8 cellular contexts compared by ENCODE assay signal in the genomic region with DNA sequence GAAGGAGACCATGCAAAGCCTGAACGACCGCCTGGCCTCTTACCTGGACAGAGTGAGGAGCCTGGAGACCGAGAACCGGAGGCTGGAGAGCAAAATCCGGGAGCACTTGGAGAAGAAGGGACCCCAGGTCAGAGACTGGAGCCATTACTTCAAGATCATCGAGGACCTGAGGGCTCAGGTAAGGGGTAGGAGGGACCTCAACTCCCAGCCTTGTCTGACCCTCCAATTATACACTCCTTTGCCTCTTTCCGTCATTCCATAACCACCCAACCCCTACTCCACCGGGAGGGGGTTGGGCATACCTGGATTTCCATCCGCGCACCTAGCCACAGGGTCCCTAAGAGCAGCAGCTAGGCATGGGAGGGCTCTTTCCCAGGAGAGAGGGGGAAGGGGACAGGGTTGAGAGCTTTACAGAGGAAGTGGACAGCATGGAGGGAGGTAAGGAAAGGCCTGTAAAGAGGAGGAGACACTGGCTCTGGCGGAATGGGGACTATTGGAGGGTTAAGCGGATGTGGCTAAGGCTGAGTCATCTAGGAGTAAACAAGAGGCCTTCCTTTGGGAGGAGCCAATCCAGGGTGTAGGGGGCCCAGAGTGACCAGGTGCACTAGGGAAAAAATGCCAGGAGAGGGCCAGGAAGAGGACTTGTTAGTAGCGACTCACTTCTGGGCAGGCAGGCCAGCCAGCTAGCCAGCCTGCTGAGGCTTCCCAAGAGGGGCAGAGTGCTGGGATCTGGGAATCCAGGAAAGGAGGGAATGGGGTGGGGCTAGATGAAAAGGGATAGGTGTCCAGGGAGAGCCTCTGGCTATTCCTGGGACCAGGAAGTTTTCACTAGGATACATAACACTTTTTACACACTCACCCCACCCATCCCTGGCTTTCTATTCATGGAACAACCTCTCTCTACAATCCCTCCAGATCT. TPM values are rescaled to one million over a fixed set of nuclear protein-coding genes. Genes with fewer than 3 reads are reported as not detected.
A peak's percentile ranks its signal among the peaks of the same experiment; 100 is the strongest.
DNase-seq lines count a peak whose midpoint lies in the region; ATAC-seq, FAIRE-seq and TF ChIP-seq lines count a peak whose summit lies in the region.

No MANE protein-coding gene starts in this region.

- DNase-seq in NCI-H2081 treated with DMSO at 0.1 percent for 48 hours (lab: John Stamatoyannopoulos, UW) (peak; percentile 69), astrocyte of the cerebellum (ENCODE audit: low read depth) (peak; percentile 77), iPS-NIHi11 (ENCODE audit: low spot score) (peak; percentile 80), GM12891 (ENCODE audit: insufficient read length, low spot score) (no peak)
- DNase-seq in stimulated activated naive CD8-positive, alpha-beta T cell treated with anti-CD3 and anti-CD28 coated beads, Interleukin-15, amount 100 ng/mL, for 72 hours, result no peak

- H3K9me3 Mint-ChIP-seq in stimulated activated naive CD8-positive, alpha-beta T cell treated with anti-CD3 and anti-CD28 coated beads, Interleukin-15, amount 100 ng/mL, for 72 hours, result no peaks in the 10 kb centered on the region

- TF ChIP-seq POLR2A in GM12891 (IDR thresholded peaks at IDR 0.05; ENCODE audit: low read depth, low read length), result no peak

- no peak for TF ChIP-seq CTCF in astrocyte of the cerebellum (IDR thresholded peaks at IDR 0.05; ENCODE audit: low read depth, low read length, missing control alignments)

- ATAC-seq in stimulated activated naive CD8-positive, alpha-beta T cell treated with anti-CD3 and anti-CD28 coated beads, Interleukin-15, amount 100 ng/mL, for 72 hours, result no peak
- ATAC-seq in GM19467 (IDR thresholded peaks at IDR 0.05; ENCODE audit: unreplicated experiment) (no peak), GM18517 (IDR thresholded peaks at IDR 0.05; ENCODE audit: unreplicated experiment) (no peak)

- H3K4me3 Mint-ChIP-seq in stimulated activated naive CD8-positive, alpha-beta T cell treated with anti-CD3 and anti-CD28 coated beads, Interleukin-15, amount 100 ng/mL, for 72 hours, result peak overlapping the region; percentile 67 to 81

- peaks cover 11% of the 10 kb centered on the region for H3K27me3 Mint-ChIP-seq in stimulated activated naive CD8-positive, alpha-beta T cell treated with anti-CD3 and anti-CD28 coated beads, Interleukin-15, amount 100 ng/mL, for 72 hours

- in situ Hi-C loops in astrocyte of the cerebellum (cut with HindIII; ENCODE audit: low sequenced_read_pairs), result no loop called here

- H3K27ac Mint-ChIP-seq in stimulated activated naive CD8-positive, alpha-beta T cell treated with anti-CD3 and anti-CD28 coated beads, Interleukin-15, amount 100 ng/mL, for 72 hours, result no peak overlapping the region

- peak overlapping the region; percentile 4; the same call in 1 of the 2 replicates for H3K4me3 ChIP-seq in GM08714 (ENCODE audit: low read length)
- H3K4me3 ChIP-seq in astrocyte of the cerebellum (ENCODE audit: low read depth, low read length), result peak overlapping the region; percentile 77

- FAIRE-seq in GM12891 (lab: Jason Lieb, UNC), result no peak

- peaks cover 14% of the 10 kb centered on the region for H3K4me1 Mint-ChIP-seq in stimulated activated naive CD8-positive, alpha-beta T cell treated with anti-CD3 and anti-CD28 coated beads, Interleukin-15, amount 100 ng/mL, for 72 hours

TF ChIP-seq in GM12891, 5 proteins besides CTCF, POLR2A, EP300 and RAD21:
- TF ChIP-seq SPI1 (IDR thresholded peaks at IDR 0.05; ENCODE audit: low read depth, low read length), result no peak
- TF ChIP-seq POU2F2 (IDR thresholded peaks at IDR 0.05; ENCODE audit: low read depth, low read length), result no peak
- no peak for TF ChIP-seq TAF1 (IDR thresholded peaks at IDR 0.05; ENCODE audit: low read depth, low read length)
- no peak for TF ChIP-seq POLR2AphosphoS5 (IDR thresholded peaks at IDR 0.05; ENCODE audit: low read depth, low read length)
- TF ChIP-seq PAX5 (IDR thresholded peaks at IDR 0.05; ENCODE audit: insufficient read depth, low read length, severe bottlenecking), result no peak
TF ChIP-seq in GM12891: peak in this region for 0.

RNA-seq across cellular contexts. Expression of gene KRT18, which starts 0.8 kb away (rescaled TPM):
- polyA plus RNA-seq in GM12891 (2012; ENCODE audit: low read depth, missing spikeins), result 9.5 TPM

RNA-seq across cellular contexts. Expression of gene KRT8, which starts 44.8 kb away (rescaled TPM):
- 2.8 TPM for polyA plus RNA-seq in GM12891 (2012; ENCODE audit: low read depth, missing spikeins)

RNA-seq across cellular contexts. Expression of gene EIF4B, which starts 56.6 kb away (rescaled TPM):
- polyA plus RNA-seq in GM12891 (2012; ENCODE audit: low read depth, missing spikeins), result 328 TPM

Comparison
In these comparisons a context has a peak if more than half of its experiments do, and no peak if none do; other contexts are left out.
1. DNase-seq: peak in NCI-H2081 treated with DMSO at 0.1 percent for 48 hours (single experiment), astrocyte of the cerebellum (single experiment) and iPS-NIHi11 (single experiment); none in stimulated activated naive CD8-positive, alpha-beta T cell treated with anti-CD3 and anti-CD28 coated beads, Interleukin-15, amount 100 ng/mL, for 72 hours (0 of 2) and GM12891 (single experiment).